ENCODE assay signal across 11 cellular contexts in genomic region chr18:26551217-26551708, GRCh38. TPM values are rescaled to one million over a fixed set of nuclear protein-coding genes. Genes with fewer than 3 reads are reported as not detected.
A peak's percentile ranks its signal among the peaks of the same experiment; 100 is the strongest.
DNase-seq lines count a peak whose midpoint lies in the region; ATAC-seq and TF ChIP-seq lines count a peak whose summit lies in the region.
"Had no signal": no experiment of that assay in that cellular context is flagged by ENCODE, and none has a peak within 500 bp of the region (broad histone marks: within the 10 kb centered on the region; RNA-seq: fewer than 3 reads in every experiment).

No MANE protein-coding gene starts in this region.

- TF ChIP-seq CTCF in epithelial cell of proximal tubule (conservative IDR thresholded peaks at IDR 0.05; ENCODE audit: low read depth, low read length) = no peak

- no peaks in the 10 kb centered on the region for H3K9me3 Mint-ChIP-seq in IgD-negative memory B cell

- H3K4me3 ChIP-seq in ACC112 (ENCODE audit: low read depth, low read length) (peak overlapping the region; percentile 90; the same call in 1 of the 2 replicates), epithelial cell of proximal tubule (ENCODE audit: low read depth, low read length) (peak overlapping the region; percentile 70), neuron (ENCODE audit: low read length) (peak overlapping the region; percentile 86)

- H3K79me2 ChIP-seq in ACC112 (ENCODE audit: control insufficient read depth, insufficient read depth, low read length, unreplicated experiment) = peaks cover 11% of the 10 kb centered on the region

- H3K27me3 ChIP-seq in ACC112 (ENCODE audit: insufficient read depth, low read length) (peaks cover 28% of the 10 kb centered on the region), neuron (ENCODE audit: insufficient read depth, low read length) (no peaks in the 10 kb centered on the region)

- peak overlapping the region; percentile 38 to 82 (median 72) for H3K4me3 Mint-ChIP-seq in IgD-negative memory B cell

- ATAC-seq in GM21576 (IDR thresholded peaks at IDR 0.05; ENCODE audit: unreplicated experiment) = no peak

- H3K27ac Mint-ChIP-seq in IgD-negative memory B cell = no peak overlapping the region

- H3K9me3 ChIP-seq in neuron (ENCODE audit: low read length) = peaks cover 9% of the 10 kb centered on the region

- peaks cover 8 to 20% (median 12%) of the 10 kb centered on the region in 3 donors for H3K4me1 Mint-ChIP-seq in IgD-negative memory B cell

- H3K27me3 Mint-ChIP-seq in IgD-negative memory B cell = peaks cover 37% of the 10 kb centered on the region

- H2AFZ ChIP-seq in ACC112 (ENCODE audit: low read length, unreplicated experiment) (no peak overlapping the region), neuron (ENCODE audit: low read depth, low read length) (peak overlapping the region; percentile 86)

- no peak overlapping the region for H3K27ac ChIP-seq in ACC112 (ENCODE audit: low read depth, low read length)

- H3K36me3 ChIP-seq in ACC112 (ENCODE audit: insufficient read depth, low read length) = no peaks in the 10 kb centered on the region; the same call in 1 of the 2 replicates
- H3K36me3 ChIP-seq in neuron (ENCODE audit: insufficient read depth, low read length) = peaks cover 12% of the 10 kb centered on the region

- DNase-seq in epithelial cell of proximal tubule (ENCODE audit: low read depth) = no peak
- DNase-seq in stimulated activated CD4-positive, alpha-beta T cell treated with anti-CD3 and anti-CD28 coated beads, Interleukin-4, amount 100 ng/mL, for 24 hours = no peak
- DNase-seq in stimulated activated CD4-positive, alpha-beta T cell treated with anti-CD3 and anti-CD28 coated beads, Interleukin-1b, Interleukin-23, amount 100 ng/mL, for 48 hours = no peak
- no peak for DNase-seq in DMS53 treated with DMSO at 0.1 percent for 48 hours (lab: John Stamatoyannopoulos, UW; ENCODE audit: unreplicated experiment)
- DNase-seq: AML-193, NCI-H2029, OCI-M1 had no signal

- H3K4me1 ChIP-seq in ACC112 (ENCODE audit: control insufficient read depth, insufficient read depth, low read length, unreplicated experiment) (peaks cover 12% of the 10 kb centered on the region), neuron (ENCODE audit: insufficient read depth, low read length) (peaks cover 38% of the 10 kb centered on the region)

- no peaks in the 10 kb centered on the region for H3K36me3 Mint-ChIP-seq in IgD-negative memory B cell

RNA-seq across cellular contexts. Expression of gene KCTD1, which starts 2.9 kb away (rescaled TPM):
- polyA plus RNA-seq in IgD-negative memory B cell = 0.55 TPM
- total RNA-seq in epithelial cell of proximal tubule = 24.2 and 40.2 TPM in 2 replicates
